In genomic region chr11:115368616-115369015, GRCh38 we compare ENCODE assay signal across 20 cellular contexts.
DNase-seq lines count a peak whose midpoint lies in the region; ATAC-seq and TF ChIP-seq lines count a peak whose summit lies in the region.
"Had no signal": no experiment of that assay in that cellular context is flagged by ENCODE, and none has a peak within 500 bp of the region (broad histone marks: within the 10 kb centered on the region; RNA-seq: fewer than 3 reads in every experiment).

No MANE protein-coding gene starts in this region.

- no peaks in the 10 kb centered on the region for H3K36me3 Mint-ChIP-seq in glutamatergic neuron (ENCODE audit: unreplicated experiment)
- H3K36me3 Mint-ChIP-seq: CD14-positive monocyte; CD4-positive, alpha-beta memory T cell; CD4-positive, CD25-positive, alpha-beta regulatory T cell had no signal

- peaks cover 18% of the 10 kb centered on the region for H3K4me1 Mint-ChIP-seq in glutamatergic neuron (ENCODE audit: low read depth, unreplicated experiment)
- H3K4me1 Mint-ChIP-seq: CD14-positive monocyte; CD4-positive, alpha-beta memory T cell; CD8-positive, alpha-beta memory T cell had no signal

- H3K4me1 ChIP-seq in heart left ventricle = peaks cover 0 to 24% (median 0%) of the 10 kb centered on the region in 12 donors
- H3K4me1 ChIP-seq: BLaER1 had no signal

- TF ChIP-seq CTCF in heart left ventricle (IDR thresholded peaks at IDR 0.05) (no peak), glutamatergic neuron (IDR thresholded peaks at IDR 0.05; ENCODE audit: partially characterized antibody, unreplicated experiment) (no peak)

- DNase-seq in heart left ventricle (no peak), left cardiac atrium (no peak), left ventricle myocardium superior (no peak), cardiac septum (ENCODE audit: low spot score) (no peak), glutamatergic neuron (no peak), COR-L47 (lab: John Stamatoyannopoulos, UW) (no peak), NCI-H774 (lab: John Stamatoyannopoulos, UW) (no peak)
- DNase-seq: 8988T; ACHN; BE2C; C1 segment of cervical spinal cord; Caco-2; Calu3; CD4-positive, alpha-beta memory T cell; CD4-positive, CD25-positive, alpha-beta regulatory T cell; CD8-positive, alpha-beta memory T cell; DMS79 treated with DMSO at 0.1 percent for 48 hours; GF-D8 had no signal

- H3K27ac Mint-ChIP-seq in glutamatergic neuron (ENCODE audit: unreplicated experiment) = peak overlapping the region; percentile 20
- H3K27ac Mint-ChIP-seq: CD14-positive monocyte; CD4-positive, alpha-beta memory T cell; CD4-positive, CD25-positive, alpha-beta regulatory T cell; CD8-positive, alpha-beta memory T cell had no signal

- H3K9me3 Mint-ChIP-seq in glutamatergic neuron (ENCODE audit: unreplicated experiment) = peaks cover 14% of the 10 kb centered on the region
- H3K9me3 Mint-ChIP-seq: CD14-positive monocyte; CD4-positive, alpha-beta memory T cell had no signal

- peaks cover 3% of the 10 kb centered on the region for H3K27me3 Mint-ChIP-seq in glutamatergic neuron (ENCODE audit: unreplicated experiment)
- H3K27me3 Mint-ChIP-seq: CD4-positive, alpha-beta memory T cell; CD8-positive, alpha-beta memory T cell had no signal

- ATAC-seq in heart left ventricle = peak; percentile 52 to 75 (median 66)
- no peak for ATAC-seq in left cardiac atrium
- peak; percentile 67 for ATAC-seq in left ventricle myocardium superior

- intact Hi-C loops in heart left ventricle (cut with DNase I) (no loop called here), left cardiac atrium (cut with DNase I) (no loop called here), left ventricle myocardium superior (cut with micrococcal nuclease) (no loop called here), cardiac septum (cut with DNase I) (no loop called here)

- H3K36me3 ChIP-seq in heart left ventricle = no peaks in the 10 kb centered on the region
- H3K36me3 ChIP-seq: BE2C, BLaER1 had no signal

- no peak overlapping the region for H3K4me3 ChIP-seq in heart left ventricle
- H3K4me3 ChIP-seq: BLaER1 had no signal

- H3K4me3 Mint-ChIP-seq in glutamatergic neuron (ENCODE audit: unreplicated experiment) = no peak overlapping the region
- H3K4me3 Mint-ChIP-seq: CD14-positive monocyte; CD4-positive, alpha-beta memory T cell; CD4-positive, CD25-positive, alpha-beta regulatory T cell; CD8-positive, alpha-beta memory T cell had no signal

- H3K27me3 ChIP-seq in heart left ventricle = no peaks in the 10 kb centered on the region
- H3K27me3 ChIP-seq: BE2C, BLaER1 had no signal

- no peak overlapping the region for H3K27ac ChIP-seq in heart left ventricle
- H3K27ac ChIP-seq: BLaER1 had no signal

- H3K9me3 ChIP-seq in heart left ventricle = no peaks in the 10 kb centered on the region
- H3K9me3 ChIP-seq: BE2C, BLaER1, Caco-2 had no signal

- no peak for TF ChIP-seq POLR2A in heart left ventricle (IDR thresholded peaks at IDR 0.05)

Comparison
In these comparisons a context has a peak if more than half of its experiments do, and no peak if none do; other contexts are left out.
1. ATAC-seq: peak in heart left ventricle (4 of 4) and left ventricle myocardium superior (single experiment); none in left cardiac atrium (0 of 2).